In genomic region chr3:15754047-15754446, GRCh38 we compare ENCODE assay signal across 15 cellular contexts. TPM values are rescaled to one million over a fixed set of nuclear protein-coding genes. Genes with fewer than 3 reads are reported as not detected.
DNase-seq lines count a peak whose midpoint lies in the region; ATAC-seq and TF ChIP-seq lines count a peak whose summit lies in the region.
"Had no signal": no experiment of that assay in that cellular context is flagged by ENCODE, and none has a peak within 500 bp of the region (broad histone marks: within the 10 kb centered on the region; RNA-seq: fewer than 3 reads in every experiment).

No MANE protein-coding gene starts in this region.

- H3K14ac ChIP-seq in neuronal stem cell (ENCODE audit: low read length), result no peak overlapping the region

- H3K4me1 Mint-ChIP-seq in MCF 10A (ENCODE audit: insufficient read depth, unreplicated experiment), result peaks cover 27% of the 10 kb centered on the region

- no peak overlapping the region for H2BK12ac ChIP-seq in neuronal stem cell (ENCODE audit: low read length)

- peak; percentile 55 for DNase-seq in MCF 10A (ENCODE audit: unreplicated experiment)
- no peak for DNase-seq in breast epithelium (ENCODE audit: low spot score in 2 of 2)
- DNase-seq in fibroblast of mammary gland (ENCODE audit: low read depth), result peak; percentile 61
- no peak for DNase-seq in thyroid gland
- DNase-seq in neuronal stem cell (ENCODE audit: low spot score), result no peak
- no peak for DNase-seq in effector memory CD4-positive, alpha-beta T cell
- DNase-seq in DMS53 (lab: John Stamatoyannopoulos, UW), result no peak
- DNase-seq: 8988T; activated CD8-positive, alpha-beta memory T cell treated with anti-CD3 and anti-CD28 coated beads, Interleukin-2, amount 50 U/mL, for 4 hours; cerebellar nuclear complex; erythroblast; stimulated activated naive CD8-positive, alpha-beta T cell treated with anti-CD3 and anti-CD28 coated beads, Interleukin-15, Interleukin-2, amounts not matched to agents 100 U/mL and 50 U/mL, for 24 hours had no signal

- no TSS peak for BruUV-seq in MCF 10A (replicated peaks; lab: Mats Ljungman, UMichigan)

- H3K36me3 ChIP-seq in breast epithelium (no peaks in the 10 kb centered on the region), thyroid gland (no peaks in the 10 kb centered on the region), neuronal stem cell (replicated peaks in 1 of 2; ENCODE audit: control insufficient read depth in 2 of 2, insufficient read depth in 2 of 2, low read length in 2 of 2) (peaks cover 2 to 22% of the 10 kb centered on the region in 2 donors)
- H3K36me3 ChIP-seq in effector memory CD4-positive, alpha-beta T cell (ENCODE audit: control insufficient read depth, insufficient read depth, low read length), result peaks cover 6% of the 10 kb centered on the region

- CTCF ChIA-PET in MCF 10A (lab: Yijun Ruan, JAX), result no interaction called here

- H3K18ac ChIP-seq in neuronal stem cell (ENCODE audit: low read length), result no peak overlapping the region

- no peak overlapping the region for H2BK120ac ChIP-seq in neuronal stem cell (ENCODE audit: low read depth, low read length)

- no peak overlapping the region for H2AFZ ChIP-seq in neuronal stem cell (ENCODE audit: low read length)

- TF ChIP-seq POLR2A in breast epithelium (IDR thresholded peaks at IDR 0.05) (no peak), thyroid gland (IDR thresholded peaks at IDR 0.05) (no peak)

- no peak overlapping the region for H2AK5ac ChIP-seq in neuronal stem cell (ENCODE audit: low read depth, low read length)

- no peak; the same call in 2 of the 3 replicates for ATAC-seq in SK-N-SH treated with all-trans-retinoic acid at 6 μM for 48 hours
- ATAC-seq: activated naive CD4-positive, alpha-beta T cell treated with anti-CD3 and anti-CD28 coated beads, Interleukin-2, amount 50 U/mL, for 72 hours; sciatic nerve; stimulated activated naive CD8-positive, alpha-beta T cell treated with anti-CD3 and anti-CD28 coated beads, Interleukin-15, Interleukin-2, amounts not matched to agents 100 U/mL and 50 U/mL, for 24 hours had no signal

- H3K27ac Mint-ChIP-seq in MCF 10A (ENCODE audit: low read depth, unreplicated experiment), result peak overlapping the region; percentile 44
- H3K27ac Mint-ChIP-seq: activated naive CD4-positive, alpha-beta T cell treated with anti-CD3 and anti-CD28 coated beads, Interleukin-2, amount 50 U/mL, for 72 hours had no signal

- H3K36me3 Mint-ChIP-seq in MCF 10A (ENCODE audit: insufficient read depth, unreplicated experiment), result peaks cover 64% of the 10 kb centered on the region

- POLR2A ChIA-PET in MCF 10A (lab: Yijun Ruan, JAX), result interaction anchor here (0.9 kb wide), 1 partner anchor 11 kb away, joined by 3 read pairs; no protein-coding TSS in a partner anchor

- H3K4me3 ChIP-seq in breast epithelium, result no peak overlapping the region
- no peak overlapping the region for H3K4me3 ChIP-seq in fibroblast of mammary gland (ENCODE audit: control insufficient read depth, low read depth, low read length)
- H3K4me3 ChIP-seq in thyroid gland (replicated peaks in 1 of 3), result no peak overlapping the region
- H3K4me3 ChIP-seq in neuronal stem cell (ENCODE audit: low read length in 2 of 2), result no peak overlapping the region
- no peak overlapping the region for H3K4me3 ChIP-seq in effector memory CD4-positive, alpha-beta T cell (ENCODE audit: insufficient read depth, low read depth, low read length, poor library complexity, severe bottlenecking)

- WGBS in thyroid gland, 2 donors, result 91 to 97% methylated on average over 2 of the region's 2 CpGs
- WGBS in neuronal stem cell (ENCODE audit: extremely low coverage in 2 of 2, insufficient read length in 2 of 2, insufficient replicate concordance in 1 of 2), 2 donors, result no CpG with 5 or more reads among the region's 2 CpGs

- TF ChIP-seq CTCF in MCF 10A (IDR thresholded peaks at IDR 0.05; ENCODE audit: unreplicated experiment), result no peak
- TF ChIP-seq CTCF in breast epithelium (IDR thresholded peaks at IDR 0.05), result no peak
- TF ChIP-seq CTCF in fibroblast of mammary gland (conservative IDR thresholded peaks at IDR 0.05; ENCODE audit: control insufficient read depth, insufficient read depth, low read depth, low read length), result no peak
- no peak for TF ChIP-seq CTCF in thyroid gland (IDR thresholded peaks at IDR 0.05)

- no peak overlapping the region for H3K27ac ChIP-seq in breast epithelium
- peak overlapping the region in 2 of 3 donors; percentile 82 to 86 for H3K27ac ChIP-seq in thyroid gland
- no peak overlapping the region for H3K27ac ChIP-seq in neuronal stem cell (replicated peaks; ENCODE audit: low read length)
- no peak overlapping the region for H3K27ac ChIP-seq in effector memory CD4-positive, alpha-beta T cell (ENCODE audit: insufficient read depth, low read length, poor library complexity, severe bottlenecking)

- no peak overlapping the region for H2BK15ac ChIP-seq in neuronal stem cell (ENCODE audit: low read length)

- H3K9me3 Mint-ChIP-seq in MCF 10A (ENCODE audit: unreplicated experiment), result no peaks in the 10 kb centered on the region

- H3K27me3 ChIP-seq in breast epithelium (no peaks in the 10 kb centered on the region), thyroid gland (no peaks in the 10 kb centered on the region), neuronal stem cell (ENCODE audit: control insufficient read depth in 3 of 3, insufficient read depth in 3 of 3, low read depth in 1 of 3, low read length in 3 of 3) (no peaks in the 10 kb centered on the region)
- H3K27me3 ChIP-seq in effector memory CD4-positive, alpha-beta T cell (replicated peaks; ENCODE audit: control insufficient read depth, insufficient read depth, low read length, poor library complexity, severe bottlenecking), result no peaks in the 10 kb centered on the region

- H3K4ac ChIP-seq in neuronal stem cell (ENCODE audit: low read length), result no peak overlapping the region

- no peaks in the 10 kb centered on the region for H3K27me3 Mint-ChIP-seq in MCF 10A (ENCODE audit: insufficient read depth, unreplicated experiment)

- no peak overlapping the region for H4K8ac ChIP-seq in neuronal stem cell (ENCODE audit: low read depth, low read length)

- no peaks in the 10 kb centered on the region for H3K4me1 ChIP-seq in breast epithelium
- H3K4me1 ChIP-seq in thyroid gland, result peaks cover 13 to 24% of the 10 kb centered on the region in 2 donors
- H3K4me1 ChIP-seq in neuronal stem cell (ENCODE audit: control insufficient read depth in 2 of 2, insufficient read depth in 1 of 2, low read depth in 1 of 2, low read length in 2 of 2), result peaks cover 4% of the 10 kb centered on the region in 2 donors
- H3K4me1 ChIP-seq in effector memory CD4-positive, alpha-beta T cell (ENCODE audit: control insufficient read depth, insufficient read depth, low read length, poor library complexity, severe bottlenecking), result no peaks in the 10 kb centered on the region

- no peak overlapping the region for H4K91ac ChIP-seq in neuronal stem cell (ENCODE audit: low read depth, low read length, poor library complexity)

- no peaks in the 10 kb centered on the region for H3K79me1 ChIP-seq in neuronal stem cell (ENCODE audit: low read depth, low read length)

- intact Hi-C loops in MCF 10A (cut with micrococcal nuclease) (loop anchor here (1.0 kb wide), 1 partner anchor 41 kb away; no protein-coding TSS in a partner anchor), breast epithelium (cut with DNase I; ENCODE audit: low total_unique reads) (no loop called here), thyroid gland (cut with DNase I) (no loop called here)

- H3K4me3 Mint-ChIP-seq in MCF 10A (ENCODE audit: unreplicated experiment), result no peak overlapping the region

- H2BK5ac ChIP-seq in neuronal stem cell (ENCODE audit: low read length), result no peak overlapping the region

- H3K9me3 ChIP-seq in breast epithelium, result no peaks in the 10 kb centered on the region
- H3K9me3 ChIP-seq in thyroid gland, result no peaks in the 10 kb centered on the region
- H3K9me3 ChIP-seq in neuronal stem cell (replicated peaks in 1 of 2; ENCODE audit: control insufficient read depth in 2 of 2, insufficient read depth in 1 of 2, low read depth in 1 of 2, low read length in 2 of 2), result no peaks in the 10 kb centered on the region
- no peaks in the 10 kb centered on the region for H3K9me3 ChIP-seq in effector memory CD4-positive, alpha-beta T cell (ENCODE audit: control insufficient read depth, low read length)

- no peak overlapping the region for H3K4me2 ChIP-seq in neuronal stem cell (ENCODE audit: insufficient read depth, low read length, poor library complexity, severe bottlenecking)

- H3K23ac ChIP-seq in neuronal stem cell (ENCODE audit: low read depth, low read length, poor library complexity), result no peak overlapping the region

- no peak overlapping the region for H3K9ac ChIP-seq in neuronal stem cell (ENCODE audit: low read depth, low read length, poor library complexity)

TF ChIP-seq in SK-N-SH treated with all-trans-retinoic acid at 6 μM for 48 hours, 23 proteins besides CTCF, POLR2A, EP300 and RAD21:
- TF ChIP-seq ISL1 (CRISPR knock-in tag; IDR thresholded peaks at IDR 0.05) (0 out of 2 replicates have a peak, but pooled peaks have one; percentile 9), ZNF70 (CRISPR knock-in tag; IDR thresholded peaks at IDR 0.05) (no peak)

RNA-seq across cellular contexts. Expression of gene ANKRD28, which starts 43.7 kb away (rescaled TPM):
- 71.7 and 79.0 TPM in 2 replicates for total RNA-seq in MCF 10A (2022)
- total RNA-seq in breast epithelium, result 10 to 100 TPM; 80.8 to 99.2 (median 89.8) TPM
- 10 to 100 TPM; 61.3 to 83.3 (median 72.7) TPM for total RNA-seq in thyroid gland
- 11.7 TPM for polyA plus RNA-seq in neuronal stem cell (2013, experiment 1 of 2)
- polyA plus RNA-seq in neuronal stem cell (2013, experiment 2 of 2), result 11.4 TPM

Comparison
In these comparisons a context has a peak if more than half of its experiments do, and no peak if none do; other contexts are left out.
1. DNase-seq: peak in MCF 10A (single experiment) and fibroblast of mammary gland (single experiment); none in breast epithelium (0 of 2), thyroid gland (0 of 2), neuronal stem cell (single experiment), effector memory CD4-positive, alpha-beta T cell (0 of 3) and DMS53 (single experiment).
2. H3K27ac ChIP-seq: peak in thyroid gland (2 of 3); none in breast epithelium (0 of 2), neuronal stem cell (single experiment) and effector memory CD4-positive, alpha-beta T cell (single experiment).